In the genomic region with DNA sequence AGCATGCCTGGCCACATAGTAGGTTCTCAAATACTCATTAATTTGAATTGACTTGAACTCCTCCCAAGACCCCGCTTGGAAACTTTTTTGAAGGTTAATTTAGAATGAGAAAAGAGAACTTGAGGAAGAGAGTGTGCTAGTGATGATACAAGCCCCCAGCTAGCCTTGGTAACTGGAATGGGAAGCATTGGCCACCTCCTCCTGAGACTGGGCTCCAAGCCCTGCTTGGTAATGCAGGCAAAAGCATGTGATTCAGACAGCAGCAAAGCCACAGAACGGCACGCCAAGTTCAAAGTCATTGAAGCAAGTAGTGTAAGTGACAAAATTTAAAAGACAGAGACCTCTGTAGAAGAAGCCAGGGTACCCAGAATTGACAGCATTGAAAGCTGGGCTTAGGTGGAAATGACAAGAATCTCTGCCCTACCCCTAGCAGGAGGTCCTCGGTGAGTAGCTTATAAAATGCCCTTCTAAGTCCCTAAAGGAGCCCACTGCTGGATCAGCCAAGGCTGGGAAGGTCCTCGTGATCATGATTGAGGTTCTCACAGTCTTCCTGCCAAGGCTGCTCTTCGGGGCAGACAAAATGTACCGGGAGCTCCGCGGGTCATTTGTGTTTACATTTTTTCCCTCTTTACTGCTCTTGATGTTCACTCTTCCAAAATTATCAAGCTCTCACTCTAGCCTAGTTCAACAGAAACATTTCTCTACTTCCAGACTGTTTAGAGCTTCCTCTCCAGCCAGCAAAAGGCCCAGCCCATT, we compare ENCODE assay signal across 10 cellular contexts.
DNase-seq lines count a peak whose midpoint lies in the region; ATAC-seq and TF ChIP-seq lines count a peak whose summit lies in the region.
"Had no signal": no experiment of that assay in that cellular context is flagged by ENCODE, and none has a peak within 500 bp of the region (broad histone marks: within the 10 kb centered on the region; RNA-seq: fewer than 3 reads in every experiment).

No MANE protein-coding gene starts in this region.

- ATAC-seq in sciatic nerve (peak; percentile 75), HG02852 (IDR thresholded peaks at IDR 0.05; ENCODE audit: unreplicated experiment) (no peak)
- ATAC-seq: esophagus mucosa had no signal

- H3K4me1 Mint-ChIP-seq in CD14-positive monocyte, result peaks cover 61% of the 10 kb centered on the region

- TF ChIP-seq CTCF in CD14-positive monocyte (IDR thresholded peaks at IDR 0.05), result no peak

- peaks cover 0 to 7% (median 2%) of the 10 kb centered on the region in 7 donors for H3K9me3 Mint-ChIP-seq in CD14-positive monocyte

- H3K27me3 Mint-ChIP-seq in CD14-positive monocyte (ENCODE audit: low read depth in 3 of 3), result peaks cover 0 to 3% (median 0%) of the 10 kb centered on the region in 3 donors

- no peak for DNase-seq in CD14-positive monocyte (ENCODE audit: low spot score)
- peak; percentile 83 for DNase-seq in astrocyte of the hippocampus (ENCODE audit: low read depth, low spot score)
- peak; percentile 76 for DNase-seq in cardiac septum (ENCODE audit: low spot score)
- no peak for DNase-seq in sciatic nerve (ENCODE audit: low spot score)
- no peak for DNase-seq in stimulated activated CD4-positive, alpha-beta T cell treated with anti-CD3 and anti-CD28 coated beads, Interleukin-4, amount 100 ng/mL, for 24 hours
- no peak for DNase-seq in NCI-H2171 (lab: John Stamatoyannopoulos, UW)
- no peak for DNase-seq in NCI-H1105 treated with DMSO at 0.1 percent for 48 hours (lab: John Stamatoyannopoulos, UW)
- DNase-seq: stimulated activated CD4-positive, alpha-beta T cell treated with anti-CD3 and anti-CD28 coated beads, Interleukin-4, amount 100 ng/mL, for 4 hours had no signal

- intact Hi-C loops in CD14-positive monocyte (cut with micrococcal nuclease) (no loop called here), cardiac septum (cut with DNase I) (loop anchor here (5.0 kb wide), 1 partner anchor 66 kb away; no protein-coding TSS in a partner anchor), sciatic nerve (cut with DNase I) (no loop called here)

- H3K27ac Mint-ChIP-seq in CD14-positive monocyte, result peak overlapping the region; percentile 55 to 97 (median 74)

- no peak overlapping the region for H3K4me3 Mint-ChIP-seq in CD14-positive monocyte

- no peaks in the 10 kb centered on the region for H3K36me3 Mint-ChIP-seq in CD14-positive monocyte

Comparison
In these comparisons a context has a peak if more than half of its experiments do, and no peak if none do; other contexts are left out.
1. DNase-seq: peak in astrocyte of the hippocampus (single experiment) and cardiac septum (single experiment); none in CD14-positive monocyte (single experiment), sciatic nerve (single experiment), stimulated activated CD4-positive, alpha-beta T cell treated with anti-CD3 and anti-CD28 coated beads, Interleukin-4, amount 100 ng/mL, for 24 hours (single experiment), NCI-H2171 (single experiment) and NCI-H1105 treated with DMSO at 0.1 percent for 48 hours (single experiment).